ENCODE assay signal across 8 cellular contexts in the genomic region with DNA sequence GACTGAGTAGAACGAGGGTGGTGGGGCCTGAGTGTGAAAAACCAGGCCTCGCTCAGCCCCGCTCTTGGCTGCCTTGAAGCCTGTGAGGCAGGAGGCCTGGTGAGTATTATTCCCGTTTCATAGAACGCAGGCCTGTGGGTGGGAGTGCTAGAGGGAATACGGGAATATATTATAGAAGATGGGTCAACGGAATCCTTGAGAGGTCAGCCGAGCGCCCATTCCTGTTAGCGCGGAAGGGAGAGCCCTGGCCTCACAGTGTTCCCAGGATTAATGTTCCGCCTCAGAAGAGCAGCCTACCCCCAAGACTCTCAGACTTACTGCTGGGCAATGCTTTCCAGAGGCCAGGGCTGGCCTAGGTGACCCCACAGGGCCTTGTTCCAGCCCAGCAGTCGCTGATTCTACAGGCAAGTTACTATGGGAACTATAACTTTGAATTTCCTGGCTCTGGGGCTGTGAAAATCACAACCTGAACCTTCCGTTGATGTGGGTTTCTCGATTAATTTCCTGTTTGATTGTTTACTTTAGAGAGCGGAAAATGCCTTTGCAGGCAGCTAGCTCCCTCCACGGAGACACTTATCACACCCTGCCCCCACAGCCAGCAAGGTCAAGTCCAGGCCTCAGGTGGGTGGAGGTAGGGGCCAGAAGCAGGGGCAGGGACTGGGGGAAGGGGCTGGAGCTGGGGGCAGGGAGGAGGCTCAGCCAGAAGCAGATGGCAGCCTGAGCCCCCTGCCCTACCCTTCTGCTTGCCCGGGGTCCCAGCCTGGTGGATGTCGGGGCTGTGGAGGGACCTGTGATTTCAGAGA.
A peak's percentile ranks its signal among the peaks of the same experiment; 100 is the strongest.
DNase-seq lines count a peak whose midpoint lies in the region; ATAC-seq and TF ChIP-seq lines count a peak whose summit lies in the region.

No MANE protein-coding gene starts in this region.

- intact Hi-C loops in activated CD4-positive, alpha-beta memory T cell treated with anti-CD3 and anti-CD28 coated beads for 36 hours (cut with micrococcal nuclease) = loop anchor here (1.0 kb wide), 1 partner anchor 26 kb away; no protein-coding TSS in a partner anchor
- intact Hi-C loops in sciatic nerve (cut with DNase I) (no loop called here), breast epithelium (cut with DNase I; ENCODE audit: low total_unique reads) (no loop called here)

- no peaks in the 10 kb centered on the region for H3K36me3 ChIP-seq in breast epithelium

- ATAC-seq in sciatic nerve = peak; percentile 53
- no peak for ATAC-seq in GM21381 (IDR thresholded peaks at IDR 0.05; ENCODE audit: unreplicated experiment)
- no peak for ATAC-seq in HG02623 (IDR thresholded peaks at IDR 0.05; ENCODE audit: unreplicated experiment)

- H3K27ac ChIP-seq in breast epithelium = peak overlapping the region in 1 of 2 donors; percentile 78

- H3K4me3 Mint-ChIP-seq in activated CD4-positive, alpha-beta memory T cell treated with anti-CD3 and anti-CD28 coated beads for 36 hours = no peak overlapping the region

- DNase-seq in H4 (ENCODE audit: low spot score) (peak; percentile 39), glomerular visceral epithelial cell (ENCODE audit: extremely low spot score) (peak; percentile 61), sciatic nerve (ENCODE audit: low spot score) (no peak), breast epithelium (ENCODE audit: low spot score in 2 of 2) (no peak), cortex of kidney (lab: John Stamatoyannopoulos, UW) (no peak)
- DNase-seq in activated CD4-positive, alpha-beta memory T cell treated with anti-CD3 and anti-CD28 coated beads for 36 hours = peak; percentile 63

- CTCF ChIA-PET in activated CD4-positive, alpha-beta memory T cell treated with anti-CD3 and anti-CD28 coated beads for 36 hours (lab: Charles Lee) = no interaction called here

- no peak for TF ChIP-seq POLR2A in breast epithelium (IDR thresholded peaks at IDR 0.05)

- no peaks in the 10 kb centered on the region for H3K9me3 ChIP-seq in breast epithelium

- TF ChIP-seq CTCF in breast epithelium (IDR thresholded peaks at IDR 0.05) = no peak

- no peaks in the 10 kb centered on the region for H3K36me3 Mint-ChIP-seq in activated CD4-positive, alpha-beta memory T cell treated with anti-CD3 and anti-CD28 coated beads for 36 hours

- no peaks in the 10 kb centered on the region for H3K27me3 Mint-ChIP-seq in activated CD4-positive, alpha-beta memory T cell treated with anti-CD3 and anti-CD28 coated beads for 36 hours

- H3K4me1 ChIP-seq in breast epithelium = no peaks in the 10 kb centered on the region

- POLR2A ChIA-PET in activated CD4-positive, alpha-beta memory T cell treated with anti-CD3 and anti-CD28 coated beads for 36 hours (lab: Charles Lee) = no interaction called here

- no peaks in the 10 kb centered on the region for H3K9me3 Mint-ChIP-seq in activated CD4-positive, alpha-beta memory T cell treated with anti-CD3 and anti-CD28 coated beads for 36 hours

- H3K27ac Mint-ChIP-seq in activated CD4-positive, alpha-beta memory T cell treated with anti-CD3 and anti-CD28 coated beads for 36 hours = peak overlapping the region; percentile 65

- H3K4me1 Mint-ChIP-seq in activated CD4-positive, alpha-beta memory T cell treated with anti-CD3 and anti-CD28 coated beads for 36 hours (ENCODE audit: low read depth) = peaks cover 66% of the 10 kb centered on the region

- H3K4me3 ChIP-seq in breast epithelium = no peak overlapping the region

- H3K27me3 ChIP-seq in breast epithelium = no peaks in the 10 kb centered on the region

Comparison
In these comparisons a context has a peak if more than half of its experiments do, and no peak if none do; other contexts are left out.
1. DNase-seq: peak in H4 (single experiment), activated CD4-positive, alpha-beta memory T cell treated with anti-CD3 and anti-CD28 coated beads for 36 hours (single experiment) and glomerular visceral epithelial cell (single experiment); none in sciatic nerve (single experiment), breast epithelium (0 of 2) and cortex of kidney (single experiment).